31 cellular contexts compared by ENCODE assay signal in genomic region chr11:93604276-93604675, GRCh38.
"Had no signal": no experiment of that assay in that cellular context is flagged by ENCODE, and none has a peak within 500 bp of the region (broad histone marks: within the 10 kb centered on the region; RNA-seq: fewer than 3 reads in every experiment).

No MANE protein-coding gene starts in this region.

- H3K4me3 ChIP-seq: adrenal gland, body of pancreas, dorsolateral prefrontal cortex, neural progenitor cell, psoas muscle, right atrium auricular region, smooth muscle cell, uterus had no signal

- H3K27me3 ChIP-seq: adrenal gland, body of pancreas, neural progenitor cell, right atrium auricular region, uterus had no signal

- H3K9me3 ChIP-seq: adrenal gland, body of pancreas, psoas muscle, right atrium auricular region, uterus had no signal

- H3K9ac ChIP-seq: neural progenitor cell, parathyroid adenoma had no signal

- H2AFZ ChIP-seq: neural progenitor cell, parathyroid adenoma had no signal

- H3K79me2 ChIP-seq: parathyroid adenoma had no signal

- DNase-seq: activated CD4-positive, alpha-beta T cell treated with anti-CD3 and anti-CD28 coated beads for 48 hours; activated CD4-positive, alpha-beta T cell treated with anti-CD3 and anti-CD28 coated beads, Interleukin-2, amount 50 U/mL, for 48 hours; activated CD8-positive, alpha-beta memory T cell treated with anti-CD3 and anti-CD28 coated beads for 24 hours; activated effector memory CD4-positive, alpha-beta T cell treated with anti-CD3 and anti-CD28 coated beads, Interleukin-2, amount 50 U/mL, for 16 hours; activated naive CD4-positive, alpha-beta T cell treated with anti-CD3 and anti-CD28 coated beads for 36 hours; activated naive CD8-positive, alpha-beta T cell treated with anti-CD3 and anti-CD28 coated beads for 36 hours; adrenal gland; aorta; body of pancreas; dorsolateral prefrontal cortex; effector memory CD4-positive, alpha-beta T cell; islet precursor cell; left ventricle myocardium superior; mammary epithelial cell; midbrain; naive thymus-derived CD8-positive, alpha-beta T cell; occipital lobe; psoas muscle; stimulated activated CD4-positive, alpha-beta T cell treated with anti-CD3 and anti-CD28 coated beads, Interleukin-1b, Interleukin-23, amount 100 ng/mL, for 48 hours; stimulated activated CD4-positive, alpha-beta T cell treated with anti-CD3 and anti-CD28 coated beads, Interleukin-4, amount 100 ng/mL, for 4 hours; stimulated activated CD8-positive, alpha-beta memory T cell treated with anti-CD3 and anti-CD28 coated beads, Interleukin-4, amount 100 ng/mL, for 48 hours; stimulated activated naive CD8-positive, alpha-beta T cell treated with anti-CD3 and anti-CD28 coated beads, Interleukin-15, amount 100 ng/mL, for 72 hours; substantia nigra; uterus had no signal

- H3K4me2 ChIP-seq: neural progenitor cell, smooth muscle cell had no signal

- H3K27ac ChIP-seq: adrenal gland, body of pancreas, dorsolateral prefrontal cortex, neural progenitor cell, parathyroid adenoma, psoas muscle, right atrium auricular region, uterus, VCaP had no signal

- H3K36me3 ChIP-seq: adrenal gland, neural progenitor cell, right atrium auricular region, uterus had no signal

- ATAC-seq: activated CD4-positive, CD25-positive, alpha-beta regulatory T cell treated with anti-CD3 and anti-CD28 coated beads, Interleukin-2, amount 50 U/mL, for 24 hours; body of pancreas; left ventricle myocardium superior; naive thymus-derived CD8-positive, alpha-beta T cell; psoas muscle; stimulated activated memory B cell treated with anti-CD40 and anti-IgM and Interleukin-4, amounts not matched to agents 10 μg/mL and 1 μg/mL and 100 μg/mL, for 72 hours; stimulated activated naive CD8-positive, alpha-beta T cell treated with anti-CD3 and anti-CD28 coated beads, Interleukin-15, amount 100 ng/mL, for 72 hours had no signal
